In genomic region chr3:41073190-41073589, GRCh38 we compare ENCODE assay signal across 18 cellular contexts.
DNase-seq lines count a peak whose midpoint lies in the region; FAIRE-seq and TF ChIP-seq lines count a peak whose summit lies in the region.
"Had no signal": no experiment of that assay in that cellular context is flagged by ENCODE, and none has a peak within 500 bp of the region (broad histone marks: within the 10 kb centered on the region; RNA-seq: fewer than 3 reads in every experiment).

No MANE protein-coding gene starts in this region.

- H3K36me3 ChIP-seq in brain microvascular endothelial cell (replicated peaks) (no peaks in the 10 kb centered on the region), hepatocyte (replicated peaks; ENCODE audit: insufficient read depth, low read depth) (no peaks in the 10 kb centered on the region), uterus (no peaks in the 10 kb centered on the region)
- H3K36me3 ChIP-seq: BE2C, Peyer's patch had no signal

- no peak overlapping the region for H2AFZ ChIP-seq in hepatocyte

- no peak overlapping the region for H3K4me3 ChIP-seq in brain microvascular endothelial cell (ENCODE audit: low read depth, low read length)
- no peak overlapping the region for H3K4me3 ChIP-seq in fibroblast of pulmonary artery (replicated peaks; ENCODE audit: low read depth, low read length)
- H3K4me3 ChIP-seq in hepatocyte: no peak overlapping the region
- H3K4me3 ChIP-seq in uterus: no peak overlapping the region
- H3K4me3 ChIP-seq: Peyer's patch had no signal

- H3K9me3 ChIP-seq in hepatocyte (ENCODE audit: low read depth) (no peaks in the 10 kb centered on the region), uterus (no peaks in the 10 kb centered on the region)
- H3K9me3 ChIP-seq: BE2C, Peyer's patch had no signal

- DNase-seq in RPMI7951 (ENCODE audit: low read depth) (peak; percentile 64), brain microvascular endothelial cell (peak; percentile 20), fibroblast of pulmonary artery (ENCODE audit: low read depth) (peak; percentile 27), urothelium cell line (ENCODE audit: low spot score) (peak; percentile 11), hepatocyte (ENCODE audit: low spot score) (no peak), KG1 (lab: John Stamatoyannopoulos, UW) (no peak), uterus (no peak)
- DNase-seq: BE2C, DMS79, H7, KBM-7, NCI-H1092 treated with DMSO at 0.1 percent for 48 hours, NCI-H1436 treated with DMSO at 0.1 percent for 48 hours, NCI-H1930, NCI-H2227 treated with DMSO at 0.1 percent for 48 hours, NCI-H510A, Peyer's patch had no signal

- H3K79me2 ChIP-seq in hepatocyte: no peaks in the 10 kb centered on the region

- TF ChIP-seq CTCF in brain microvascular endothelial cell (IDR thresholded peaks at IDR 0.05; ENCODE audit: low read depth, low read length, missing control alignments): no peak
- no peak for TF ChIP-seq CTCF in fibroblast of pulmonary artery (IDR thresholded peaks at IDR 0.05; ENCODE audit: low read length, missing control alignments)
- no peak for TF ChIP-seq CTCF in hepatocyte (IDR thresholded peaks at IDR 0.05; ENCODE audit: poor library complexity)
- TF ChIP-seq CTCF in uterus (IDR thresholded peaks at IDR 0.05): no peak

- intact Hi-C loops in uterus (cut with DNase I; ENCODE audit: low total_unique reads): no loop called here

- H3K27ac ChIP-seq in brain microvascular endothelial cell (no peak overlapping the region), hepatocyte (no peak overlapping the region), uterus (no peak overlapping the region)
- H3K27ac ChIP-seq: Peyer's patch had no signal

- in situ Hi-C loops in brain microvascular endothelial cell (cut with HindIII; ENCODE audit: low pct_ligation_motif_present, low sequenced_read_pairs): no loop called here

- H3K27me3 ChIP-seq in brain microvascular endothelial cell (replicated peaks): no peaks in the 10 kb centered on the region
- no peaks in the 10 kb centered on the region for H3K27me3 ChIP-seq in hepatocyte
- no peaks in the 10 kb centered on the region for H3K27me3 ChIP-seq in uterus
- H3K27me3 ChIP-seq: BE2C, Peyer's patch had no signal

- no peak for FAIRE-seq in urothelium cell line (lab: Jason Lieb, UNC)
- FAIRE-seq: HepG2 had no signal

- no peaks in the 10 kb centered on the region for H3K9me2 ChIP-seq in hepatocyte (replicated peaks; ENCODE audit: insufficient read depth)

- TF ChIP-seq POLR2A in uterus (IDR thresholded peaks at IDR 0.05): no peak

- H4K20me1 ChIP-seq in hepatocyte (ENCODE audit: insufficient read depth, poor library complexity, severe bottlenecking): no peaks in the 10 kb centered on the region

- WGBS in hepatocyte (ENCODE audit: low lambda C conversion rate, missing lambda C conversion rate): 88% methylated on average over 5 of the region's 5 CpGs

- H3K4me1 ChIP-seq in hepatocyte (ENCODE audit: insufficient read depth): no peaks in the 10 kb centered on the region
- H3K4me1 ChIP-seq in uterus: peaks cover 0 to 6% of the 10 kb centered on the region in 2 donors
- H3K4me1 ChIP-seq: Peyer's patch had no signal

- no peak overlapping the region for H3K4me2 ChIP-seq in hepatocyte

Comparison
In these comparisons a context has a peak if more than half of its experiments do, and no peak if none do; other contexts are left out.
1. DNase-seq: peak in RPMI7951 (single experiment), brain microvascular endothelial cell (single experiment), fibroblast of pulmonary artery (single experiment) and urothelium cell line (single experiment); none in hepatocyte (single experiment), KG1 (single experiment) and uterus (0 of 2).